8 cellular contexts compared by ENCODE assay signal in the genomic region with DNA sequence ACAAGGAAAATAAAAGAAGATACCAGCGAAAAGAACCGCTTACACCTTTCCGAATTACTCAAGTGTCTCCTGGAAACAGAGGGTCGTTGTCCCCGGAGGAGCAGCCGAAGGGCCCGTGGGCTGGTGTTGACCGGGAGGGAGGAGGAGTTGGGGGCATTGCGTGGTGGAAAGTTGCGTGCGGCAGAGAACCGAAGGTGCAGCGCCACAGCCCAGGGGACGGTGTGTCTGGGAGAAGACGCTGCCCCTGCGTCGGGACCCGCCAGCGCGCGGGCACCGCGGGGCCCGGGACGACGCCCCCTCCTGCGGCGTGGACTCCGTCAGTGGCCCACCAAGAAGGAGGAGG. TPM values are rescaled to one million over a fixed set of nuclear protein-coding genes. Genes with fewer than 3 reads are reported as not detected.
DNase-seq lines count a peak whose midpoint lies in the region; ATAC-seq and TF ChIP-seq lines count a peak whose summit lies in the region.

No MANE protein-coding gene starts in this region.

- H3K9ac ChIP-seq in mesenchymal stem cell (ENCODE audit: low read length) = peak overlapping the region; percentile 99

- no peak overlapping the region for H2AK5ac ChIP-seq in mesenchymal stem cell (ENCODE audit: low read length, severe bottlenecking)

- peak overlapping the region; percentile 15 for H2BK120ac ChIP-seq in mesenchymal stem cell (ENCODE audit: low read depth, low read length)

- H3K4me2 ChIP-seq in mesenchymal stem cell (ENCODE audit: low read length, poor library complexity, severe bottlenecking) = peak overlapping the region; percentile 76

- no peak overlapping the region for H4K91ac ChIP-seq in mesenchymal stem cell (ENCODE audit: low read length)

- peak overlapping the region; percentile 97 for H3K4me3 ChIP-seq in AG09309 (ENCODE audit: control insufficient read depth, low read depth, low read length)
- H3K4me3 ChIP-seq in dorsolateral prefrontal cortex = peak overlapping the region; percentile 51 to 96 (median 83)
- H3K4me3 ChIP-seq in mesenchymal stem cell (ENCODE audit: insufficient read depth in 1 of 2, low read depth in 1 of 2, low read length in 2 of 2) = peak overlapping the region; percentile 94 to 98

- TF ChIP-seq CTCF in AG09309 (IDR thresholded peaks at IDR 0.05; ENCODE audit: control insufficient read depth, insufficient read depth, low read depth, low read length, missing control alignments) (no peak), dorsolateral prefrontal cortex (IDR thresholded peaks at IDR 0.05 in 54 of 56, conservative IDR thresholded peaks at IDR 0.05 in 2 of 56; ENCODE audit: low read depth in 1 of 56, partially characterized antibody in 56 of 56) (no peak)

- no peak for DNase-seq in AG09309 (ENCODE audit: low read depth)
- peak in 4 of 5 experiments; percentile 9 to 37 (median 22) for DNase-seq in T-helper 2 cell
- DNase-seq in dorsolateral prefrontal cortex = peak in 6 of 10 donors; percentile 20 to 59 (median 42)
- DNase-seq in mesenchymal stem cell = peak; percentile 52
- DNase-seq in stimulated activated naive CD8-positive, alpha-beta T cell treated with anti-CD3 and anti-CD28 coated beads, Interleukin-15, Interleukin-2, amounts not matched to agents 100 U/mL and 50 U/mL, for 24 hours = peak; percentile 53
- no peak for DNase-seq in T1000 (lab: John Stamatoyannopoulos, UW)
- no peak for DNase-seq in NCI-H1694 treated with DMSO at 0.1 percent for 48 hours (lab: John Stamatoyannopoulos, UW)

- H3K4ac ChIP-seq in mesenchymal stem cell (ENCODE audit: low read depth in 1 of 2, low read length in 2 of 2) = peak overlapping the region; percentile 10 to 89

- WGBS in mesenchymal stem cell = under 1% methylated on average over 27 of the region's 29 CpGs

- no peak overlapping the region for H4K8ac ChIP-seq in mesenchymal stem cell (ENCODE audit: low read length)

- intact Hi-C loops in dorsolateral prefrontal cortex (cut with DNase I) = loop anchor here (2.0 to 10.0 kb wide), 6 partner anchors 152 to 1095 kb away; no protein-coding TSS in a partner anchor

- H2BK12ac ChIP-seq in mesenchymal stem cell (ENCODE audit: low read length in 2 of 2) = peak overlapping the region in 1 of 2 experiments; percentile 75

- no peaks in the 10 kb centered on the region for H3K79me1 ChIP-seq in mesenchymal stem cell (replicated peaks; ENCODE audit: low read length, poor library complexity, severe bottlenecking)

- ATAC-seq in GM21717 (IDR thresholded peaks at IDR 0.05; ENCODE audit: unreplicated experiment) = peak; percentile 10
- ATAC-seq in stimulated activated naive CD8-positive, alpha-beta T cell treated with anti-CD3 and anti-CD28 coated beads, Interleukin-15, Interleukin-2, amounts not matched to agents 100 U/mL and 50 U/mL, for 24 hours = no peak

- peak overlapping the region; percentile 49 for H2BK15ac ChIP-seq in mesenchymal stem cell (ENCODE audit: low read depth, poor library complexity, severe bottlenecking)

- peak overlapping the region in 1 of 2 experiments; percentile 85 for H3K14ac ChIP-seq in mesenchymal stem cell (ENCODE audit: low read length in 2 of 2)

- peak overlapping the region; percentile 62 to 98 for H3K23ac ChIP-seq in mesenchymal stem cell (ENCODE audit: low read length in 2 of 2)

- H3K9me3 ChIP-seq in mesenchymal stem cell (ENCODE audit: control insufficient read depth, low read length) = no peaks in the 10 kb centered on the region

- peaks cover 2% of the 10 kb centered on the region for H3K4me1 ChIP-seq in mesenchymal stem cell (ENCODE audit: control insufficient read depth, insufficient read depth, low read depth, low read length)

- H3K18ac ChIP-seq in mesenchymal stem cell (ENCODE audit: low read depth in 1 of 2, low read length in 2 of 2) = peak overlapping the region; percentile 61 to 72

- peak overlapping the region; percentile 6 for H2AFZ ChIP-seq in mesenchymal stem cell (ENCODE audit: low read depth, low read length)

- H3K36me3 ChIP-seq in mesenchymal stem cell (ENCODE audit: control insufficient read depth in 1 of 2, insufficient read depth in 2 of 2, low read depth in 1 of 2, low read length in 2 of 2) = no peaks in the 10 kb centered on the region

- H3K27me3 ChIP-seq in dorsolateral prefrontal cortex = no peaks in the 10 kb centered on the region
- H3K27me3 ChIP-seq in mesenchymal stem cell (ENCODE audit: control insufficient read depth in 1 of 2, insufficient read depth in 1 of 2, low read length in 2 of 2) = no peaks in the 10 kb centered on the region

- no peak overlapping the region for H2BK5ac ChIP-seq in mesenchymal stem cell (ENCODE audit: low read depth, low read length, poor library complexity, severe bottlenecking)

- H3K27ac ChIP-seq in dorsolateral prefrontal cortex = peak overlapping the region; percentile 74 to 98 (median 95)
- peak overlapping the region; percentile 72 for H3K27ac ChIP-seq in mesenchymal stem cell (ENCODE audit: low read length, poor library complexity, severe bottlenecking)

RNA-seq across cellular contexts. Expression of a gene that starts 0.3 kb away (rescaled TPM):
- 100 to 1,000 TPM in 27 of 120 experiments, 10 to 100 TPM in 93; 43.9 to 211 (median 78.4) TPM for total RNA-seq in dorsolateral prefrontal cortex
- 164 TPM for polyA plus RNA-seq in mesenchymal stem cell (2013, experiment 1 of 2)
- polyA plus RNA-seq in mesenchymal stem cell (2013, experiment 2 of 2) = 168 TPM

Comparison
In these comparisons a context has a peak if more than half of its experiments do, and no peak if none do; other contexts are left out.
1. DNase-seq: peak in T-helper 2 cell (4 of 5), dorsolateral prefrontal cortex (6 of 10), mesenchymal stem cell (single experiment) and stimulated activated naive CD8-positive, alpha-beta T cell treated with anti-CD3 and anti-CD28 coated beads, Interleukin-15, Interleukin-2, amounts not matched to agents 100 U/mL and 50 U/mL, for 24 hours (single experiment); none in AG09309 (single experiment), T1000 (single experiment) and NCI-H1694 treated with DMSO at 0.1 percent for 48 hours (single experiment).
2. Peak in every context shown above with its lines, with median percentiles within 50 percentile points of each other: H3K4me3 ChIP-seq.